9 cellular contexts compared by ENCODE assay signal in genomic region chr14:68961781-68962584, GRCh38. TPM values are rescaled to one million over a fixed set of nuclear protein-coding genes. Genes with fewer than 3 reads are reported as not detected.
A peak's percentile ranks its signal among the peaks of the same experiment; 100 is the strongest.
DNase-seq lines count a peak whose midpoint lies in the region; ATAC-seq and TF ChIP-seq lines count a peak whose summit lies in the region.
"Had no signal": no experiment of that assay in that cellular context is flagged by ENCODE, and none has a peak within 500 bp of the region (broad histone marks: within the 10 kb centered on the region; RNA-seq: fewer than 3 reads in every experiment).

No MANE protein-coding gene starts in this region.

- H3K4me1 Mint-ChIP-seq in stimulated activated naive CD8-positive, alpha-beta T cell treated with anti-CD3 and anti-CD28 coated beads, Interleukin-15, Interleukin-2, amounts not matched to agents 100 ng/mL and 50 ng/mL, for 24 hours (ENCODE audit: low read depth): peaks cover 95% of the 10 kb centered on the region
- peaks cover 92% of the 10 kb centered on the region for H3K4me1 Mint-ChIP-seq in activated naive CD8-positive, alpha-beta T cell treated with anti-CD3 and anti-CD28 coated beads for 36 hours

- H3K27me3 ChIP-seq in kidney epithelial cell (ENCODE audit: control insufficient read depth, insufficient read depth, low read length): no peaks in the 10 kb centered on the region

- no peak for ATAC-seq in stimulated activated naive CD8-positive, alpha-beta T cell treated with anti-CD3 and anti-CD28 coated beads, Interleukin-15, Interleukin-2, amounts not matched to agents 100 U/mL and 50 U/mL, for 24 hours
- no peak for ATAC-seq in HG02970 (IDR thresholded peaks at IDR 0.05; ENCODE audit: low FRiP score, unreplicated experiment)
- no peak for ATAC-seq in GM21717 (IDR thresholded peaks at IDR 0.05; ENCODE audit: unreplicated experiment)
- ATAC-seq in GM19328 (IDR thresholded peaks at IDR 0.05; ENCODE audit: unreplicated experiment): no peak

- H3K4me3 ChIP-seq in kidney epithelial cell (ENCODE audit: low read depth, low read length): no peak overlapping the region

- H3K36me3 ChIP-seq in kidney epithelial cell (ENCODE audit: control insufficient read depth, insufficient read depth, low read length): peaks cover 1% of the 10 kb centered on the region

- no peak for DNase-seq in stimulated activated naive CD8-positive, alpha-beta T cell treated with anti-CD3 and anti-CD28 coated beads, Interleukin-15, Interleukin-2, amounts not matched to agents 100 U/mL and 50 U/mL, for 24 hours
- no peak for DNase-seq in activated naive CD8-positive, alpha-beta T cell treated with anti-CD3 and anti-CD28 coated beads for 36 hours
- DNase-seq in kidney epithelial cell (ENCODE audit: low read depth): peak; percentile 87
- no peak for DNase-seq in globus pallidus (ENCODE audit: low spot score)
- DNase-seq: DMS153 had no signal

- H3K9me3 Mint-ChIP-seq in stimulated activated naive CD8-positive, alpha-beta T cell treated with anti-CD3 and anti-CD28 coated beads, Interleukin-15, Interleukin-2, amounts not matched to agents 100 ng/mL and 50 ng/mL, for 24 hours: no peaks in the 10 kb centered on the region
- H3K9me3 Mint-ChIP-seq in activated naive CD8-positive, alpha-beta T cell treated with anti-CD3 and anti-CD28 coated beads for 36 hours: no peaks in the 10 kb centered on the region

- H3K27ac Mint-ChIP-seq in stimulated activated naive CD8-positive, alpha-beta T cell treated with anti-CD3 and anti-CD28 coated beads, Interleukin-15, Interleukin-2, amounts not matched to agents 100 ng/mL and 50 ng/mL, for 24 hours: peak overlapping the region; percentile 57
- peak overlapping the region; percentile 46 for H3K27ac Mint-ChIP-seq in activated naive CD8-positive, alpha-beta T cell treated with anti-CD3 and anti-CD28 coated beads for 36 hours

- H3K4me3 Mint-ChIP-seq in stimulated activated naive CD8-positive, alpha-beta T cell treated with anti-CD3 and anti-CD28 coated beads, Interleukin-15, Interleukin-2, amounts not matched to agents 100 ng/mL and 50 ng/mL, for 24 hours: no peak overlapping the region
- H3K4me3 Mint-ChIP-seq in activated naive CD8-positive, alpha-beta T cell treated with anti-CD3 and anti-CD28 coated beads for 36 hours: no peak overlapping the region

- peaks cover 21% of the 10 kb centered on the region for H3K36me3 Mint-ChIP-seq in stimulated activated naive CD8-positive, alpha-beta T cell treated with anti-CD3 and anti-CD28 coated beads, Interleukin-15, Interleukin-2, amounts not matched to agents 100 ng/mL and 50 ng/mL, for 24 hours (ENCODE audit: low read depth)
- peaks cover 34% of the 10 kb centered on the region for H3K36me3 Mint-ChIP-seq in activated naive CD8-positive, alpha-beta T cell treated with anti-CD3 and anti-CD28 coated beads for 36 hours

- no peaks in the 10 kb centered on the region for H3K27me3 Mint-ChIP-seq in stimulated activated naive CD8-positive, alpha-beta T cell treated with anti-CD3 and anti-CD28 coated beads, Interleukin-15, Interleukin-2, amounts not matched to agents 100 ng/mL and 50 ng/mL, for 24 hours
- no peaks in the 10 kb centered on the region for H3K27me3 Mint-ChIP-seq in activated naive CD8-positive, alpha-beta T cell treated with anti-CD3 and anti-CD28 coated beads for 36 hours

- no peak for TF ChIP-seq CTCF in kidney epithelial cell (IDR thresholded peaks at IDR 0.05; ENCODE audit: insufficient read depth, low read length, poor library complexity, severe bottlenecking)

RNA-seq across cellular contexts. Expression of gene ACTN1, which starts 17.1 kb away (rescaled TPM):
- total RNA-seq in activated naive CD8-positive, alpha-beta T cell treated with anti-CD3 and anti-CD28 coated beads for 36 hours: 100 to 1,000 TPM; 171 to 177 TPM
- total RNA-seq in kidney epithelial cell: 627 and 715 TPM in 2 replicates
